Comparison of ENCODE assay signal across 8 cellular contexts in genomic region chr19:8308891-8309291, GRCh38. TPM values are rescaled to one million over a fixed set of nuclear protein-coding genes. Genes with fewer than 3 reads are reported as not detected.
A peak's percentile ranks its signal among the peaks of the same experiment; 100 is the strongest.
DNase-seq lines count a peak whose midpoint lies in the region; ATAC-seq lines count a peak whose summit lies in the region.

No MANE protein-coding gene starts in this region.

- H3K27ac Mint-ChIP-seq in activated naive CD8-positive, alpha-beta T cell, result peak overlapping the region; percentile 96
- peak overlapping the region; percentile 76 for H3K27ac Mint-ChIP-seq in stimulated activated memory B cell treated with anti-CD40 and anti-IgM and Interleukin-4, amounts not matched to agents 10 μg/mL and 1 μg/mL and 100 μg/mL, for 72 hours

- H3K9me3 ChIP-seq in HUES64 (ENCODE audit: insufficient read depth, low read depth, low read length), result no peaks in the 10 kb centered on the region
- no peaks in the 10 kb centered on the region for H3K9me3 ChIP-seq in iPS-18a (ENCODE audit: control insufficient read depth, low read depth, low read length)

- H3K27me3 ChIP-seq in HUES64 (ENCODE audit: insufficient read depth, low read length) (no peaks in the 10 kb centered on the region), iPS-18a (ENCODE audit: control insufficient read depth, insufficient read depth, low read length) (no peaks in the 10 kb centered on the region)

- peak overlapping the region; percentile 97 for H3K4me3 Mint-ChIP-seq in activated naive CD8-positive, alpha-beta T cell
- H3K4me3 Mint-ChIP-seq in stimulated activated memory B cell treated with anti-CD40 and anti-IgM and Interleukin-4, amounts not matched to agents 10 μg/mL and 1 μg/mL and 100 μg/mL, for 72 hours, result peak overlapping the region; percentile 85

- H3K36me3 ChIP-seq in HUES64 (ENCODE audit: insufficient read depth, low read length), result peaks cover 36% of the 10 kb centered on the region
- H3K36me3 ChIP-seq in iPS-18a (ENCODE audit: control insufficient read depth, low read depth, low read length), result peaks cover 10% of the 10 kb centered on the region

- H3K4me3 ChIP-seq in HUES64 (ENCODE audit: low read length) (peak overlapping the region; percentile 79), iPS-18a (ENCODE audit: low read length) (peak overlapping the region; percentile 88)

- H3K9ac ChIP-seq in HUES64 (ENCODE audit: low read depth, low read length) (no peak overlapping the region), iPS-18a (ENCODE audit: low read length) (no peak overlapping the region)

- 66% methylated on average over 17 of the region's 17 CpGs for WGBS in HUES64

- DNase-seq in NCI-H1092 treated with DMSO at 0.1 percent for 48 hours (lab: John Stamatoyannopoulos, UW) (no peak), HuH-7 (ENCODE audit: low spot score) (no peak), NCI-H1417 (lab: John Stamatoyannopoulos, UW) (no peak)

- no peak overlapping the region for H3K27ac ChIP-seq in HUES64 (ENCODE audit: low read depth, low read length)
- H3K27ac ChIP-seq in iPS-18a (ENCODE audit: low read length), result no peak overlapping the region

- H3K27me3 Mint-ChIP-seq in activated naive CD8-positive, alpha-beta T cell, result no peaks in the 10 kb centered on the region
- no peaks in the 10 kb centered on the region for H3K27me3 Mint-ChIP-seq in stimulated activated memory B cell treated with anti-CD40 and anti-IgM and Interleukin-4, amounts not matched to agents 10 μg/mL and 1 μg/mL and 100 μg/mL, for 72 hours

- no peaks in the 10 kb centered on the region for H3K9me3 Mint-ChIP-seq in activated naive CD8-positive, alpha-beta T cell (ENCODE audit: low read depth)
- no peaks in the 10 kb centered on the region for H3K9me3 Mint-ChIP-seq in stimulated activated memory B cell treated with anti-CD40 and anti-IgM and Interleukin-4, amounts not matched to agents 10 μg/mL and 1 μg/mL and 100 μg/mL, for 72 hours

- H3K36me3 Mint-ChIP-seq in activated naive CD8-positive, alpha-beta T cell, result peaks cover 3% of the 10 kb centered on the region
- peaks cover 47% of the 10 kb centered on the region for H3K36me3 Mint-ChIP-seq in stimulated activated memory B cell treated with anti-CD40 and anti-IgM and Interleukin-4, amounts not matched to agents 10 μg/mL and 1 μg/mL and 100 μg/mL, for 72 hours

- H3K4me1 ChIP-seq in HUES64 (ENCODE audit: insufficient read depth, low read length) (0 out of 2 replicates have a peak, but pooled peaks cover 3% of the 10 kb centered on the region), iPS-18a (ENCODE audit: control insufficient read depth, low read depth, low read length) (peaks cover 7% of the 10 kb centered on the region)

- no peak for ATAC-seq in stimulated activated memory B cell treated with anti-CD40 and anti-IgM and Interleukin-4, amounts not matched to agents 10 μg/mL and 1 μg/mL and 100 μg/mL, for 72 hours
- no peak for ATAC-seq in HG02610 (IDR thresholded peaks at IDR 0.05; ENCODE audit: unreplicated experiment)

- H3K4me1 Mint-ChIP-seq in activated naive CD8-positive, alpha-beta T cell (ENCODE audit: low read depth), result peaks cover 31% of the 10 kb centered on the region
- H3K4me1 Mint-ChIP-seq in stimulated activated memory B cell treated with anti-CD40 and anti-IgM and Interleukin-4, amounts not matched to agents 10 μg/mL and 1 μg/mL and 100 μg/mL, for 72 hours, result peaks cover 40% of the 10 kb centered on the region

RNA-seq across cellular contexts. Expression of gene CD320, which starts 0.7 kb away (rescaled TPM):
- polyA plus RNA-seq in HUES64 (2013, experiment 1 of 2), result 68.8 TPM
- polyA plus RNA-seq in HUES64 (2013, experiment 2 of 2), result 67.1 TPM

RNA-seq across cellular contexts. Expression of gene NDUFA7, which starts 12.3 kb away (rescaled TPM):
- polyA plus RNA-seq in HUES64 (2013, experiment 1 of 2), result 103 TPM
- polyA plus RNA-seq in HUES64 (2013, experiment 2 of 2), result 123 TPM

RNA-seq across cellular contexts. Expression of gene RPS28, which starts 12.4 kb away (rescaled TPM):
- 1,023 TPM for polyA plus RNA-seq in HUES64 (2013, experiment 1 of 2)
- polyA plus RNA-seq in HUES64 (2013, experiment 2 of 2), result 1,033 TPM

RNA-seq across cellular contexts. Expression of gene KANK3, which starts 34.2 kb away (rescaled TPM):
- polyA plus RNA-seq in HUES64 (2013, experiment 1 of 2), result 0.85 TPM
- polyA plus RNA-seq in HUES64 (2013, experiment 2 of 2), result 0.89 TPM

RNA-seq across cellular contexts. Expression of gene ANGPTL4, which starts 55.1 kb away (rescaled TPM):
- polyA plus RNA-seq in HUES64 (2013, experiment 1 of 2), result 1.5 TPM
- polyA plus RNA-seq in HUES64 (2013, experiment 2 of 2), result 1.3 TPM
